In genomic region chr1:24353292-24353891, GRCh38 we compare ENCODE assay signal across 33 cellular contexts. TPM values are rescaled to one million over a fixed set of nuclear protein-coding genes. Genes with fewer than 3 reads are reported as not detected.
"Had no signal": no experiment of that assay in that cellular context is flagged by ENCODE, and none has a peak within 500 bp of the region (broad histone marks: within the 10 kb centered on the region; RNA-seq: fewer than 3 reads in every experiment).

No MANE protein-coding gene starts in this region.

- H3K27ac ChIP-seq: gastroesophageal sphincter, heart right ventricle had no signal

- FAIRE-seq: astrocyte, colon had no signal

- H3K4me1 ChIP-seq: esophagus squamous epithelium, gastroesophageal sphincter had no signal

- H3K9me3 ChIP-seq: esophagus squamous epithelium, gastroesophageal sphincter, heart right ventricle had no signal

- H3K4me3 ChIP-seq: esophagus squamous epithelium, gastroesophageal sphincter, heart right ventricle had no signal

- ATAC-seq: activated CD4-positive, alpha-beta T cell treated with anti-CD3 and anti-CD28 coated beads for 36 hours; activated CD8-positive, alpha-beta T cell treated with anti-CD3 and anti-CD28 coated beads, Interleukin-2, amount 10 ng/mL, durations not matched to agents 7 days and 5 days; activated T-cell treated with anti-CD3 and anti-CD28 coated beads, Interleukin-2, amount 50 U/mL, for 72 hours; effector memory CD8-positive, alpha-beta T cell; gastroesophageal sphincter; heart right ventricle had no signal

- H3K27me3 ChIP-seq: esophagus squamous epithelium, gastroesophageal sphincter, heart right ventricle had no signal

- DNase-seq: activated CD4-positive, alpha-beta memory T cell treated with anti-CD3 and anti-CD28 coated beads for 36 hours; activated CD4-positive, alpha-beta T cell treated with anti-CD3 and anti-CD28 coated beads for 36 hours; activated CD4-positive, alpha-beta T cell treated with anti-CD3 and anti-CD28 coated beads, Interleukin-2, amount 10 ng/mL, durations not matched to agents 24 days and 14 days; activated CD4-positive, CD25-positive, alpha-beta regulatory T cell; activated CD4-positive, CD25-positive, alpha-beta regulatory T cell treated with anti-CD3 and anti-CD28 coated beads, Interleukin-2, amount 50 U/mL, for 72 hours; activated CD8-positive, alpha-beta memory T cell treated with anti-CD3 and anti-CD28 coated beads, Interleukin-2, amount 50 U/mL, for 48 hours; activated CD8-positive, alpha-beta T cell treated with anti-CD3 and anti-CD28 coated beads, Interleukin-2, amount 10 ng/mL, durations not matched to agents 7 days and 5 days; activated effector memory CD4-positive, alpha-beta T cell treated with Interleukin-2 at 50 U/mL for 16 hours; activated gamma-delta T cell treated with Interleukin-2 at 50 U/mL for 16 hours; activated naive CD4-positive, alpha-beta T cell treated with anti-CD3 and anti-CD28 coated beads, Interleukin-2, amount 50 U/mL, for 16 hours; activated naive CD4-positive, alpha-beta T cell treated with Interleukin-2 at 50 U/mL for 16 hours; activated T-cell treated with anti-CD3 and anti-CD28 coated beads for 4 hours; activated T-cell treated with anti-CD3 and anti-CD28 coated beads, Interleukin-2, amount 50 U/mL, for 24 hours; activated T-cell treated with anti-CD3 and anti-CD28 coated beads, Interleukin-2, amount 50 U/mL, for 72 hours; amniotic stem cell; anterior cingulate cortex; caudate nucleus; cortex of kidney; dermis blood vessel endothelial cell; effector CD4-positive, alpha-beta T cell; effector memory CD8-positive, alpha-beta T cell; erythroblast; esophagus squamous epithelium; foreskin melanocyte; heart right ventricle; T-helper 2 cell had no signal

RNA-seq across cellular contexts. Expression of gene GRHL3, which starts 34.2 kb away (rescaled TPM):
- total RNA-seq: activated CD4-positive, alpha-beta memory T cell treated with anti-CD3 and anti-CD28 coated beads for 36 hours; activated CD4-positive, alpha-beta T cell treated with anti-CD3 and anti-CD28 coated beads for 36 hours; activated CD4-positive, alpha-beta T cell treated with anti-CD3 and anti-CD28 coated beads, Interleukin-2, amount 10 ng/mL, durations not matched to agents 24 days and 14 days; activated CD8-positive, alpha-beta memory T cell treated with anti-CD3 and anti-CD28 coated beads for 36 hours; activated CD8-positive, alpha-beta T cell treated with anti-CD3 and anti-CD28 coated beads, Interleukin-2, amount 10 ng/mL, durations not matched to agents 7 days and 5 days; dermis blood vessel endothelial cell; fibroblast of lung; fibroblast of villous mesenchyme; glomerular endothelial cell; heart right ventricle had no signal
